In the genomic region with DNA sequence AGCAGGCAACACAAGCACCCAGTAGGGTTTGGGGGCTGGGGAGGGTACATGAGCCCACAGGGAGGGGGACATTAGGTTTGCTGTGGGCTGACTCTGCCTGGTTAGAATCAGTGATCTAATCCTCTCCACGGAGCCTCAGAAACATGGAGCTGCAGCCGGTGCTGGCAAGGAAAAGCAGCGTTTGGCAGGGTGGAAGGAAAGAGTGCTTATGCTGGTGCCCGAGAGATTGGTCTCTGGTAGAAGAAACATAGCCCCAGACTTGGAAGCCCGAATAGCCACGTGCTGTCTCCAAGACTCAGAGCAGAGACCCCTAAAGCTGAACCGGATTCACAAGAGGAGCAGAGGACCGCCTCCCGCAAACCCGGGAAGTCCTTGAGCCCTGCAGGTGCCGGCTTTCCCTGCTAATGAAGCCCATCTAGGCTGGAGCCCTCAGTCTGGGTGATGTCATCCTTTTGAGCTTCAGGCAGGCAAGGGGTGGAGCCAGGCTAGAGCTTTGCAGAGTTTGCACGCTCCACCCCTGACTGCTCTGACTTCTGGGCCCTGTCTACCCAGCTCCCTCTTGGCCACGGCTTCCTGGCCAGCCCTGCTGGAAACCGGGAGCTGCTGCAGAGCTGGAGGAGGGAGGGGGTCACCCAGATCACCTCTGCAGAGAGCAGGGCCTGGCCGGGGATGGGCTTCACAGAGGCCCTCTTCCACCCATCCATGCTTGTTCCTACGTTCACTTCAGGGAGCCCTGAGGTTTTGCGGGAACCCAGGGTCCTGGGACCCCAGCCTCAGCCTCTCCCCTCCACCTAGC, we compare ENCODE assay signal across 8 cellular contexts. TPM values are rescaled to one million over a fixed set of nuclear protein-coding genes. Genes with fewer than 3 reads are reported as not detected.
A peak's percentile ranks its signal among the peaks of the same experiment; 100 is the strongest.
DNase-seq lines count a peak whose midpoint lies in the region; ATAC-seq, FAIRE-seq and TF ChIP-seq lines count a peak whose summit lies in the region.

No MANE protein-coding gene starts in this region.

- peaks cover 0 to 24% (median 0%) of the 10 kb centered on the region in 5 donors for H3K27me3 Mint-ChIP-seq in naive thymus-derived CD4-positive, alpha-beta T cell

- H3K4me1 ChIP-seq in naive thymus-derived CD4-positive, alpha-beta T cell (ENCODE audit: control insufficient read depth in 2 of 2, insufficient read depth in 2 of 2, low read length in 2 of 2): peaks cover 29 to 46% of the 10 kb centered on the region in 2 donors

- H3K4me3 Mint-ChIP-seq in naive thymus-derived CD4-positive, alpha-beta T cell: peak overlapping the region; percentile 63 to 95 (median 75)

- no peak for FAIRE-seq in RCC 7860 (lab: Jason Lieb, UNC)

- POLR2A ChIA-PET in naive thymus-derived CD4-positive, alpha-beta T cell (lab: Charles Lee): interaction anchor here (0.7 to 1.2 kb wide), 5 partner anchors 8 to 87 kb away, joined by 3 to 4 read pairs (median 3); a partner anchor contains a TSS

- peak; percentile 95 for DNase-seq in AG20443 (ENCODE audit: low spot score)
- DNase-seq in GM20000 (ENCODE audit: low spot score): peak; percentile 58
- DNase-seq in HuH-7 (ENCODE audit: low spot score): peak; percentile 41
- DNase-seq in RCC 7860 (ENCODE audit: low spot score): peak; percentile 23
- DNase-seq in activated effector memory CD4-positive, alpha-beta T cell treated with Interleukin-2 at 50 U/mL for 16 hours: peak; percentile 56
- peak; percentile 87 for DNase-seq in fibroblast of the aortic adventitia (ENCODE audit: low read depth)
- DNase-seq in naive thymus-derived CD4-positive, alpha-beta T cell: peak in 8 of 9 donors; percentile 38 to 74 (median 60)
- peak; percentile 46 for DNase-seq in stimulated activated naive CD4-positive, alpha-beta T cell treated with Interleukin-2 at 50 U/mL for 16 hours (lab: John Stamatoyannopoulos, UW)

- H3K27ac ChIP-seq in naive thymus-derived CD4-positive, alpha-beta T cell (ENCODE audit: low read depth, low read length): peak overlapping the region; percentile 67

- H3K36me3 Mint-ChIP-seq in naive thymus-derived CD4-positive, alpha-beta T cell: peaks cover 0 to 4% (median 0%) of the 10 kb centered on the region in 5 donors

- intact Hi-C loops in naive thymus-derived CD4-positive, alpha-beta T cell (cut with micrococcal nuclease): loop anchor here (1.0 to 10.0 kb wide), 4 partner anchors 34 to 191 kb away; a partner anchor contains a TSS

- CTCF ChIA-PET in naive thymus-derived CD4-positive, alpha-beta T cell (lab: Charles Lee): interaction anchor here (0.6 to 2.0 kb wide), 5 partner anchors 9 to 106 kb away, joined by 3 to 9 read pairs (median 5); no protein-coding TSS in a partner anchor

- H3K27me3 ChIP-seq in naive thymus-derived CD4-positive, alpha-beta T cell (ENCODE audit: control insufficient read depth in 2 of 2, insufficient read depth in 2 of 2, low read length in 2 of 2): no peaks in the 10 kb centered on the region

- H3K9me3 Mint-ChIP-seq in naive thymus-derived CD4-positive, alpha-beta T cell: peaks cover 0 to 1% (median 0%) of the 10 kb centered on the region in 11 donors

- H3K27ac Mint-ChIP-seq in naive thymus-derived CD4-positive, alpha-beta T cell: peak overlapping the region; percentile 74 to 98 (median 85)

- H3K4me3 ChIP-seq in fibroblast of the aortic adventitia (ENCODE audit: low read depth, low read length): peak overlapping the region; percentile 50
- peak overlapping the region; percentile 25 for H3K4me3 ChIP-seq in naive thymus-derived CD4-positive, alpha-beta T cell (ENCODE audit: low read length)

- ATAC-seq in naive thymus-derived CD4-positive, alpha-beta T cell: peak; percentile 77

- no peak for TF ChIP-seq CTCF in GM20000 (IDR thresholded peaks at IDR 0.05; ENCODE audit: extremely low read depth, missing control alignments)
- TF ChIP-seq CTCF in fibroblast of the aortic adventitia (IDR thresholded peaks at IDR 0.05; ENCODE audit: insufficient read depth, low read length): peak; percentile 14

- no peaks in the 10 kb centered on the region for H3K36me3 ChIP-seq in naive thymus-derived CD4-positive, alpha-beta T cell (ENCODE audit: control insufficient read depth in 2 of 3, insufficient read depth in 3 of 3, low read length in 3 of 3)

- H3K4me1 Mint-ChIP-seq in naive thymus-derived CD4-positive, alpha-beta T cell: peaks cover 33 to 79% (median 65%) of the 10 kb centered on the region in 7 donors

- H3K9me3 ChIP-seq in naive thymus-derived CD4-positive, alpha-beta T cell (ENCODE audit: control insufficient read depth in 2 of 3, low read length in 3 of 3): no peaks in the 10 kb centered on the region

RNA-seq across cellular contexts. Expression of a gene that starts 35.0 kb away (rescaled TPM):
- total RNA-seq in fibroblast of the aortic adventitia (ENCODE audit: low replicate concordance): 61.6 and 63.0 TPM in 2 replicates
- total RNA-seq in naive thymus-derived CD4-positive, alpha-beta T cell: 1 to 10 TPM; 4.8 to 8.2 (median 6.3) TPM
- 1 to 10 TPM; 5.7 to 6.0 TPM for polyA plus RNA-seq in naive thymus-derived CD4-positive, alpha-beta T cell

Comparison
In these comparisons a context has a peak if more than half of its experiments do, and no peak if none do; other contexts are left out.
1. Peak in every context shown above with its lines: DNase-seq, ATAC-seq, H3K4me3 ChIP-seq and H3K27ac ChIP-seq.
2. DNase-seq: peak in every context shown above with its lines; median percentile 95 in AG20443; 87 in fibroblast of the aortic adventitia; 60 in naive thymus-derived CD4-positive, alpha-beta T cell; 58 in GM20000; 56 in activated effector memory CD4-positive, alpha-beta T cell treated with Interleukin-2 at 50 U/mL for 16 hours; 46 in stimulated activated naive CD4-positive, alpha-beta T cell treated with Interleukin-2 at 50 U/mL for 16 hours; 41 in HuH-7; 23 in RCC 7860.